8 cellular contexts compared by ENCODE assay signal in the genomic region with DNA sequence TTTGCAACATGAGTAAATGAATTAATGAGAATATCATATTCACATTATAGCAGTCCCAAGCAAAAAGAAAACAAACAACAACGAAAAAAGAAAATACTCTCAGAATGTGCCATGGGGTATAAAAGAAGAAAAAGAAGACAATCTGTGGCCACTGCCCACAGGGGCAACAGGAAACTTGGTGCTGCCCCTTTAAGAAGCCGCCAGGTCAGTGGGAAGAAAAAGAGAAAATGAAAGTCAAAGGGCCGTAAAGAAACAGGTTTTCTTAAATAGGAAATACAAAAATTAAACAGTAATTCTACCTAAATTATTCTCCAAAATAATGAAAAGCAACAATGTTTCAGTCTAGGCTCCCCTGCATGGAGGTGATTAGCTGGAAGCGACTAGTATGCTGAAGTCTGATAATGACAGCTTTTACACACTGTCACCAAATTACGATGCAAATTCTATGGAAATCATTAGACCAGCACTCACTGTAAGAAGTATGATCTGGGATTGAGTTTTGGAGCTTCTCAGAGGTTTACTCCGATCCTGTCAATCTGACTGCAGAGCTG. TPM values are rescaled to one million over a fixed set of nuclear protein-coding genes. Genes with fewer than 3 reads are reported as not detected.
DNase-seq lines count a peak whose midpoint lies in the region; ATAC-seq, FAIRE-seq and TF ChIP-seq lines count a peak whose summit lies in the region.

No MANE protein-coding gene starts in this region.

- H3K9me3 ChIP-seq in mucosa of stomach (ENCODE audit: control insufficient read depth, low read length), result no peaks in the 10 kb centered on the region

- no peak for TF ChIP-seq CTCF in omental fat pad (IDR thresholded peaks at IDR 0.05)

- no peaks in the 10 kb centered on the region for H3K9me3 Mint-ChIP-seq in activated naive CD8-positive, alpha-beta T cell treated with anti-CD3 and anti-CD28 coated beads, Interleukin-2, amount 50 U/mL, for 24 hours

- H3K9ac ChIP-seq in mucosa of stomach (ENCODE audit: low read length), result peak overlapping the region; percentile 64

- no peaks in the 10 kb centered on the region for H3K27me3 ChIP-seq in mucosa of stomach (ENCODE audit: control insufficient read depth, insufficient read depth, low read length)

- peaks cover 31% of the 10 kb centered on the region for H3K4me1 ChIP-seq in mucosa of stomach (ENCODE audit: control insufficient read depth, insufficient read depth, low read length)

- H3K27me3 Mint-ChIP-seq in activated naive CD8-positive, alpha-beta T cell treated with anti-CD3 and anti-CD28 coated beads, Interleukin-2, amount 50 U/mL, for 24 hours, result no peaks in the 10 kb centered on the region

- H3K4me3 ChIP-seq in mucosa of stomach (ENCODE audit: low read length), result peak overlapping the region; percentile 26

- no peaks in the 10 kb centered on the region for H3K36me3 ChIP-seq in mucosa of stomach (ENCODE audit: control insufficient read depth, insufficient read depth, low read length)

- peak overlapping the region; percentile 79 for H3K4me3 Mint-ChIP-seq in activated naive CD8-positive, alpha-beta T cell treated with anti-CD3 and anti-CD28 coated beads, Interleukin-2, amount 50 U/mL, for 24 hours

- DNase-seq in GM18507 (ENCODE audit: extremely low spot score, insufficient read length, low read depth) (peak; percentile 54), RCC 7860 (ENCODE audit: low spot score) (no peak), omental fat pad (ENCODE audit: low spot score) (no peak), HPDE6-E6E7 (ENCODE audit: extremely low spot score) (no peak)
- no peak for DNase-seq in activated naive CD8-positive, alpha-beta T cell treated with anti-CD3 and anti-CD28 coated beads, Interleukin-2, amount 50 U/mL, for 24 hours
- no peak for DNase-seq in stimulated activated CD8-positive, alpha-beta memory T cell treated with anti-CD3 and anti-CD28 coated beads, Interleukin-4, amount 100 ng/mL, for 48 hours

- H3K4me1 Mint-ChIP-seq in activated naive CD8-positive, alpha-beta T cell treated with anti-CD3 and anti-CD28 coated beads, Interleukin-2, amount 50 U/mL, for 24 hours, result peaks cover 26% of the 10 kb centered on the region

- peaks cover 1% of the 10 kb centered on the region for H3K36me3 Mint-ChIP-seq in activated naive CD8-positive, alpha-beta T cell treated with anti-CD3 and anti-CD28 coated beads, Interleukin-2, amount 50 U/mL, for 24 hours (ENCODE audit: low read depth)

- H3K27ac Mint-ChIP-seq in activated naive CD8-positive, alpha-beta T cell treated with anti-CD3 and anti-CD28 coated beads, Interleukin-2, amount 50 U/mL, for 24 hours, result peak overlapping the region; percentile 52

- FAIRE-seq in GM18507 (lab: Jason Lieb, UNC) (peak; percentile 53), RCC 7860 (lab: Jason Lieb, UNC) (no peak)

- ATAC-seq in HG03135 (IDR thresholded peaks at IDR 0.05; ENCODE audit: unreplicated experiment) (peak; percentile 52), omental fat pad (ENCODE audit: low FRiP score) (no peak)
- ATAC-seq in activated naive CD8-positive, alpha-beta T cell treated with anti-CD3 and anti-CD28 coated beads, Interleukin-2, amount 50 U/mL, for 24 hours, result no peak

RNA-seq across cellular contexts. Expression of a gene that starts 23.6 kb away (rescaled TPM):
- 10 to 100 TPM in 2 of 4 donors, 1 to 10 TPM in 2; 5.6 to 20.6 (median 10.7) TPM for total RNA-seq in omental fat pad
